8 cellular contexts compared by ENCODE assay signal in the genomic region with DNA sequence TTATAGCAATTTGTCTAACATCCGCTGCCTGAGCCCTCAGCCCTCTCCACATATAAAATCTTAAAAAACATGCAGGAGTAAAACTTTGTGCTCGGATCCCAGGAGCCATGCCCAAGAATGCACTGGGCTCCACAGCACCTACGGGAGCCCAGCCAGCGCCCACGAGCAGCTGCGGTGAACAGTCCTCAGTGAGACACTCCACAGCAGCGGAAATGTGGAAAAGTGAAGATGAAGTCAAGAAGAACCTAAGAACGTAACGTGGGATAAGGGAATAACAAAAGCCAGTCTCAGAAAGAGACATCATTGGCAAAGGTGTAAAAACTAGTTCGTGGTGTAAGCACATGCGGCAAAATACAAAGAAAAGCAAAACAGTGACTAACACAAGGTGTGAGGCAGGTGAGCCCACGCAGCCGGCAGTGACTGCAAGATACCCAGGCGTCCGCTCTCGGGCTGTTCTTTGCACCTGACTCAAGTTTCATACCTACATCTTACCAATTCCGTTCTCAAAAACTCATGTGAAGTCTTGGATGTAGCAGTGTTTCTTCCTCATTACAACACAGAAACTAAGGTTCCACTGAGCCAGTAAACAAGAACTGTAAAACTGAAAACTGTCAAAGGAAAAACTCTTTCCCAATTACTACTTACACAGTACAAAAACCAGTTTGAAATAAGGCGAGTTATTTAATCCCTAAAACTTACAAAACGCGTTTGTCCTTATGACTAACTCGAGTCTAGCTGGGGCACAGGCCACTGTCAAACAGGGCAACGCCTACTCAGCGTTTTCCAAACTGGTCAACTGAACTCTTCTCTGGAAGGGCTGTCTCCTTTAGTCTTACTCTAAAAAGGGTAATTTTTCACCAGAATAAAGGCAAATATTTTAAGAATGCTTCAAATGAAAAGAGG. TPM values are rescaled to one million over a fixed set of nuclear protein-coding genes. Genes with fewer than 3 reads are reported as not detected.
DNase-seq lines count a peak whose midpoint lies in the region; ATAC-seq and TF ChIP-seq lines count a peak whose summit lies in the region.

No MANE protein-coding gene starts in this region.

- H3K4me1 ChIP-seq in PC-9 (replicated peaks; ENCODE audit: insufficient read depth): 0 out of 2 replicates have a peak, but pooled peaks cover 6% of the 10 kb centered on the region
- peaks cover 13% of the 10 kb centered on the region; the same call in 1 of the 2 replicates for H3K4me1 ChIP-seq in iPS-20b (ENCODE audit: insufficient read depth, low read length)

- no peak overlapping the region for H2AFZ ChIP-seq in PC-9

- POLR2A ChIA-PET in PC-9 (lab: Charles Lee; ENCODE audit: unreplicated experiment): no interaction called here

- H3K79me2 ChIP-seq in PC-9 (ENCODE audit: low read depth): peaks cover 30% of the 10 kb centered on the region

- no peaks in the 10 kb centered on the region for H3K9me2 ChIP-seq in PC-9 (ENCODE audit: insufficient read depth)

- ATAC-seq in HG02763 (IDR thresholded peaks at IDR 0.05; ENCODE audit: unreplicated experiment): no peak
- no peak for ATAC-seq in GM18861 (IDR thresholded peaks at IDR 0.05; ENCODE audit: unreplicated experiment)

- in situ Hi-C loops in Caki2 (cut with HindIII; ENCODE audit: low pct_unique_long_range_greater_than_20kb, low sequenced_read_pairs): no loop called here
- in situ Hi-C loops in GM13976 (cut with MboI; ENCODE audit: low sequenced_read_pairs, unreplicated experiment): no loop called here

- CTCF ChIA-PET in PC-9 (lab: Charles Lee): no interaction called here

- H3K36me3 ChIP-seq in PC-9 (ENCODE audit: low read depth) (no peaks in the 10 kb centered on the region), iPS-20b (ENCODE audit: insufficient read depth, low read depth, low read length) (peaks cover 19% of the 10 kb centered on the region)

- H3K4me2 ChIP-seq in PC-9: peak overlapping the region; percentile 73

- H3K9ac ChIP-seq in iPS-20b (ENCODE audit: low read depth, low read length): peak overlapping the region; percentile 85; the same call in 1 of the 2 replicates

- H4K20me1 ChIP-seq in PC-9 (ENCODE audit: insufficient read depth): no peaks in the 10 kb centered on the region

- intact Hi-C loops in PC-9 (cut with micrococcal nuclease; ENCODE audit: unreplicated experiment): no loop called here

- H3K27me3 ChIP-seq in PC-9 (ENCODE audit: insufficient read depth, low read depth): no peaks in the 10 kb centered on the region
- H3K27me3 ChIP-seq in iPS-20b (ENCODE audit: insufficient read depth, low read length): peaks cover 12% of the 10 kb centered on the region; the same call in 1 of the 2 replicates

- H3K9me3 ChIP-seq in PC-9 (ENCODE audit: insufficient read depth, low read depth) (no peaks in the 10 kb centered on the region), iPS-20b (ENCODE audit: insufficient read depth, low read depth, low read length) (no peaks in the 10 kb centered on the region)

- H3K27ac ChIP-seq in PC-9 (peak overlapping the region; percentile 93), iPS-20b (ENCODE audit: low read length) (no peak overlapping the region)

- DNase-seq in Caki2 (ENCODE audit: low read depth): peak; percentile 27
- DNase-seq in PC-9: peak in 1 of 2 experiments; percentile 82
- DNase-seq in activated naive CD4-positive, alpha-beta T cell treated with anti-CD3 and anti-CD28 coated beads, Interleukin-2, amount 50 U/mL, for 16 hours: peak; percentile 85
- peak; percentile 87 for DNase-seq in stimulated activated CD4-positive, alpha-beta T cell treated with anti-CD3 and anti-CD28 coated beads, Interleukin-1b, Interleukin-23, amount 100 ng/mL, for 48 hours
- no peak for DNase-seq in GM13976 (ENCODE audit: low spot score)

- TF ChIP-seq CTCF in PC-9 (conservative IDR thresholded peaks at IDR 0.05) (no peak), GM13976 (IDR thresholded peaks at IDR 0.05; ENCODE audit: borderline replicate concordance, control extremely low read depth, extremely low read depth, insufficient read depth, missing control alignments) (no peak)

- peak overlapping the region; percentile 52 for H3K4me3 ChIP-seq in PC-9
- H3K4me3 ChIP-seq in iPS-20b (ENCODE audit: low read length): peak overlapping the region; percentile 95

- no TSS peak for BruUV-seq in PC-9 (replicated peaks; lab: Mats Ljungman, UMichigan)

- peaks cover 12% of the 10 kb centered on the region; the same call in 1 of the 2 replicates for H3F3A ChIP-seq in PC-9 (ENCODE audit: insufficient read depth, low read depth)

RNA-seq across cellular contexts. Expression of a gene that starts 1.7 kb away (rescaled TPM):
- total RNA-seq in Caki2 (2014; rRNA removed; shearing (Covaris generic); ENCODE audit: low replicate concordance): 22.6 and 39.3 TPM in 2 replicates
- total RNA-seq in PC-9 (2021): 16.7 and 17.3 TPM in 2 replicates

RNA-seq across cellular contexts. Expression of a gene that starts 55.5 kb away (rescaled TPM):
- 72.0 and 81.4 TPM in 2 replicates for total RNA-seq in Caki2 (2014; rRNA removed; shearing (Covaris generic); ENCODE audit: low replicate concordance)
- total RNA-seq in PC-9 (2021): 27.6 and 37.1 TPM in 2 replicates
